18 cellular contexts compared by ENCODE assay signal in the genomic region with DNA sequence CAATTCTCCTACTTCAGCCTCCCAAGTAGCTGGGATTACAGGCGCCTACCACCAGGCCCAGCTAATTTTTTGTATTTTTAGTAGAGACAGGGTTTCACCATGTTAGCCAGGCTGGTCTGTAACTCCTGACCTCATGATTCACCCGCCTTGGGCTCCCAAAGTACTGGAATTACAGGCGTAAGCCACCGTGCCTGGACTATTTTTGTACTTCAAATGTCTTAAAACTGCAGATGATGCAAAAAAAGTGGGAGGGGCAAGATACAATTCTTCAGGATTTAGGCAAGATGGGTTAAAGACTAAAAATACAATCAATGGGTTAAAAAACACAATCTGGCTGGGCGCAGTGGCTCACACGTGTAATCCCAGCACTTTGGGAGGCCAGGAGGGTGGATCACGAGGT.
"Had no signal": no experiment of that assay in that cellular context is flagged by ENCODE, and none has a peak within 500 bp of the region (broad histone marks: within the 10 kb centered on the region; RNA-seq: fewer than 3 reads in every experiment).

No MANE protein-coding gene starts in this region.

- H3K27me3 Mint-ChIP-seq: activated CD4-positive, alpha-beta T cell treated with anti-CD3 and anti-CD28 coated beads, Interleukin-2, amount 10 ng/mL, durations not matched to agents 7 days and 5 days; activated T-cell treated with anti-CD3 and anti-CD28 coated beads, Interleukin-2, amount 50 U/mL, for 24 hours; memory B cell; naive B cell had no signal

- H3K9me3 ChIP-seq: adrenal gland, thyroid gland had no signal

- H3K27me3 ChIP-seq: adrenal gland, thyroid gland had no signal

- ATAC-seq: activated CD4-positive, CD25-positive, alpha-beta regulatory T cell treated with anti-CD3 and anti-CD28 coated beads, Interleukin-2, amount 50 U/mL, for 24 hours; activated CD8-positive, alpha-beta T cell treated with anti-CD3 and anti-CD28 coated beads, Interleukin-2, amount 10 ng/mL, durations not matched to agents 7 days and 5 days had no signal

- H3K9me3 Mint-ChIP-seq: activated CD4-positive, alpha-beta T cell treated with anti-CD3 and anti-CD28 coated beads, Interleukin-2, amount 10 ng/mL, durations not matched to agents 7 days and 5 days; activated naive CD4-positive, alpha-beta T cell treated with anti-CD3 and anti-CD28 coated beads for 36 hours; activated T-cell treated with anti-CD3 and anti-CD28 coated beads, Interleukin-2, amount 50 U/mL, for 24 hours; immature natural killer cell; memory B cell; naive B cell; neural crest cell had no signal

- H3K36me3 Mint-ChIP-seq: immature natural killer cell, naive B cell had no signal

- H3K27ac Mint-ChIP-seq: activated CD4-positive, alpha-beta T cell treated with anti-CD3 and anti-CD28 coated beads, Interleukin-2, amount 10 ng/mL, durations not matched to agents 7 days and 5 days; activated CD8-positive, alpha-beta T cell treated with anti-CD3 and anti-CD28 coated beads, Interleukin-2, amount 10 ng/mL, durations not matched to agents 7 days and 5 days; activated naive CD4-positive, alpha-beta T cell treated with anti-CD3 and anti-CD28 coated beads for 36 hours; activated T-cell treated with anti-CD3 and anti-CD28 coated beads, Interleukin-2, amount 50 U/mL, for 24 hours; immature natural killer cell; memory B cell had no signal

- H3K4me3 Mint-ChIP-seq: activated CD4-positive, alpha-beta T cell treated with anti-CD3 and anti-CD28 coated beads, Interleukin-2, amount 10 ng/mL, durations not matched to agents 7 days and 5 days; activated CD8-positive, alpha-beta T cell treated with anti-CD3 and anti-CD28 coated beads, Interleukin-2, amount 10 ng/mL, durations not matched to agents 7 days and 5 days; activated naive CD4-positive, alpha-beta T cell treated with anti-CD3 and anti-CD28 coated beads for 36 hours; activated T-cell treated with anti-CD3 and anti-CD28 coated beads, Interleukin-2, amount 50 U/mL, for 24 hours; immature natural killer cell; memory B cell; neural crest cell had no signal

- H3K27ac ChIP-seq: adrenal gland, thyroid gland had no signal

- DNase-seq: activated CD4-positive, alpha-beta T cell treated with anti-CD3 and anti-CD28 coated beads, Interleukin-2, amount 10 ng/mL, durations not matched to agents 7 days and 5 days; activated CD8-positive, alpha-beta T cell treated with anti-CD3 and anti-CD28 coated beads, Interleukin-2, amount 10 ng/mL, durations not matched to agents 7 days and 5 days; activated naive CD4-positive, alpha-beta T cell treated with anti-CD3 and anti-CD28 coated beads for 36 hours; activated T-cell treated with anti-CD3 and anti-CD28 coated beads, Interleukin-2, amount 50 U/mL, for 24 hours; adrenal gland; immature natural killer cell; naive B cell; retina; stimulated activated CD4-positive, alpha-beta T cell treated with anti-CD3 and anti-CD28 coated beads, Interleukin-12 subunit alpha, Interleukin-12 subunit beta, amount 100 ng/mL, for 4 hours; stimulated activated CD4-positive, alpha-beta T cell treated with anti-CD3 and anti-CD28 coated beads, Interleukin-1b, Interleukin-23, amount 100 ng/mL, for 48 hours; stimulated activated CD8-positive, alpha-beta memory T cell treated with anti-CD3 and anti-CD28 coated beads, Interleukin-4, amount 100 ng/mL, for 48 hours; stimulated activated naive CD4-positive, alpha-beta T cell; T-helper 1 cell; T1000; thyroid gland had no signal

- H3K4me3 ChIP-seq: adrenal gland, thyroid gland had no signal

- H3K36me3 ChIP-seq: adrenal gland, thyroid gland had no signal
